In genomic region chr7:22697897-22698645, GRCh38 we compare ENCODE assay signal across 10 cellular contexts. TPM values are rescaled to one million over a fixed set of nuclear protein-coding genes. Genes with fewer than 3 reads are reported as not detected.
DNase-seq lines count a peak whose midpoint lies in the region; ATAC-seq and TF ChIP-seq lines count a peak whose summit lies in the region.
"Had no signal": no experiment of that assay in that cellular context is flagged by ENCODE, and none has a peak within 500 bp of the region (broad histone marks: within the 10 kb centered on the region; RNA-seq: fewer than 3 reads in every experiment).

No MANE protein-coding gene starts in this region.

- H3K27ac ChIP-seq in BLaER1 (no peak overlapping the region), uterus (no peak overlapping the region)

- H3K9me3 ChIP-seq in BLaER1 (no peaks in the 10 kb centered on the region), uterus (no peaks in the 10 kb centered on the region)

- no peak for TF ChIP-seq POLR2A in uterus (IDR thresholded peaks at IDR 0.05)

- peak; percentile 36 for DNase-seq in activated CD4-positive, alpha-beta memory T cell treated with anti-CD3 and anti-CD28 coated beads for 36 hours
- no peak for DNase-seq in iPS-NIHi11 (ENCODE audit: low spot score)
- DNase-seq in KG1 (lab: John Stamatoyannopoulos, UW): no peak
- DNase-seq in COR-L47 (lab: John Stamatoyannopoulos, UW): no peak
- DNase-seq in uterus: no peak
- DNase-seq: DMS153, NCI-H2171 treated with DMSO at 0.1 percent for 48 hours had no signal

- intact Hi-C loops in activated CD4-positive, alpha-beta memory T cell treated with anti-CD3 and anti-CD28 coated beads for 36 hours (cut with micrococcal nuclease): loop anchor here (1.0 to 2.0 kb wide), 5 partner anchors 21 to 134 kb away; partner anchors contain the start of gene IL6
- intact Hi-C loops in uterus (cut with DNase I; ENCODE audit: low total_unique reads): no loop called here

- H3K36me3 ChIP-seq in BLaER1 (no peaks in the 10 kb centered on the region), uterus (no peaks in the 10 kb centered on the region)

- H3K9me3 Mint-ChIP-seq in activated CD4-positive, alpha-beta memory T cell treated with anti-CD3 and anti-CD28 coated beads for 36 hours: no peaks in the 10 kb centered on the region

- H3K27ac Mint-ChIP-seq in activated CD4-positive, alpha-beta memory T cell treated with anti-CD3 and anti-CD28 coated beads for 36 hours: peak overlapping the region; percentile 85

- H3K4me1 Mint-ChIP-seq in activated CD4-positive, alpha-beta memory T cell treated with anti-CD3 and anti-CD28 coated beads for 36 hours (ENCODE audit: low read depth): peaks cover 66% of the 10 kb centered on the region

- CTCF ChIA-PET in activated CD4-positive, alpha-beta memory T cell treated with anti-CD3 and anti-CD28 coated beads for 36 hours (lab: Charles Lee): interaction anchor here (0.6 to 4.3 kb wide), 6 partner anchors 28 to 843 kb away, joined by 3 to 18 read pairs (median 6); partner anchors contain the start of gene IL6

- no peaks in the 10 kb centered on the region for H3K36me3 Mint-ChIP-seq in activated CD4-positive, alpha-beta memory T cell treated with anti-CD3 and anti-CD28 coated beads for 36 hours

- H3K4me3 ChIP-seq in BLaER1 (no peak overlapping the region), uterus (no peak overlapping the region)

- POLR2A ChIA-PET in activated CD4-positive, alpha-beta memory T cell treated with anti-CD3 and anti-CD28 coated beads for 36 hours (lab: Charles Lee): interaction anchor here (1.0 to 1.7 kb wide), 4 partner anchors 11 to 35 kb away, joined by 3 to 6 read pairs (median 4); no protein-coding TSS in a partner anchor

- TF ChIP-seq CTCF in uterus (IDR thresholded peaks at IDR 0.05): no peak

- H3K4me2 ChIP-seq in BLaER1: peak overlapping the region; percentile 40

- H4K20me1 ChIP-seq in BLaER1: no peaks in the 10 kb centered on the region

- H3K9ac ChIP-seq in BLaER1: no peak overlapping the region

- peak overlapping the region; percentile 13 for H3K4me3 Mint-ChIP-seq in activated CD4-positive, alpha-beta memory T cell treated with anti-CD3 and anti-CD28 coated beads for 36 hours

- ATAC-seq in GM19035 (IDR thresholded peaks at IDR 0.05; ENCODE audit: unreplicated experiment) (peak; percentile 84), HG03060 (IDR thresholded peaks at IDR 0.05; ENCODE audit: low read depth, unreplicated experiment) (peak; percentile 71)

- no peaks in the 10 kb centered on the region for H3K27me3 ChIP-seq in BLaER1
- no peaks in the 10 kb centered on the region for H3K27me3 ChIP-seq in uterus

- peaks cover 2% of the 10 kb centered on the region for H3K27me3 Mint-ChIP-seq in activated CD4-positive, alpha-beta memory T cell treated with anti-CD3 and anti-CD28 coated beads for 36 hours

- H3K4me1 ChIP-seq in BLaER1 (peaks cover 18% of the 10 kb centered on the region), uterus (no peaks in the 10 kb centered on the region)

RNA-seq across cellular contexts. Expression of gene IL6, which starts 28.9 kb away (rescaled TPM):
- total RNA-seq in activated CD4-positive, alpha-beta memory T cell treated with anti-CD3 and anti-CD28 coated beads for 36 hours: 1 to 10 TPM; 1.9 to 2.2 TPM
- 10 to 100 TPM in 1 of 4 donors, 1 to 10 TPM in 2, not detected in 1; 2.6 to 11.2 (median 4.2) TPM for total RNA-seq in uterus
